In the genomic region with DNA sequence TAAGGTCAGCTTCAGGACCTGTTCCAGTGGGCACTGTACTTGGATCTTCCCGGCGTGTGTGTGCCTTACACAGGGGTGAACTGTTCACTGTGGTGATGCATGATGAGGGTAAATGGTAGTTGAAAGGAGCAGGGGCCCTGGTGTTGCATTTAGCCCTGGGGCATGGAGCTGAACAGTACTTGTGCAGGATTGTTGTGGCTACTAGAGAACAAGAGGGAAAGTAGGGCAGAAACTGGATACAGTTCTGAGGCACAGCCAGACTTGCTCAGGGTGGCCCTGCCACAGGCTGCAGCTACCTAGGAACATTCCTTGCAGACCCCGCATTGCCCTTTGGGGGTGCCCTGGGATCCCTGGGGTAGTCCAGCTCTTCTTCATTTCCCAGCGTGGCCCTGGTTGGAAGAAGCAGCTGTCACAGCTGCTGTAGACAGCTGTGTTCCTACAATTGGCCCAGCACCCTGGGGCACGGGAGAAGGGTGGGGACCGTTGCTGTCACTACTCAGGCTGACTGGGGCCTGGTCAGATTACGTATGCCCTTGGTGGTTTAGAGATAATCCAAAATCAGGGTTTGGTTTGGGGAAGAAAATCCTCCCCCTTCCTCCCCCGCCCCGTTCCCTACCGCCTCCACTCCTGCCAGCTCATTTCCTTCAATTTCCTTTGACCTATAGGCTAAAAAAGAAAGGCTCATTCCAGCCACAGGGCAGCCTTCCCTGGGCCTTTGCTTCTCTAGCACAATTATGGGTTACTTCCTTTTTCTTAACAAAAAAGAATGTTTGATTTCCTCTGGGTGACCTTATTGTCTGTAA, we compare ENCODE assay signal across 11 cellular contexts.
DNase-seq lines count a peak whose midpoint lies in the region; ATAC-seq, FAIRE-seq and TF ChIP-seq lines count a peak whose summit lies in the region.
"Had no signal": no experiment of that assay in that cellular context is flagged by ENCODE, and none has a peak within 500 bp of the region (broad histone marks: within the 10 kb centered on the region; RNA-seq: fewer than 3 reads in every experiment).

No MANE protein-coding gene starts in this region.

- H3K9me2 ChIP-seq in SK-N-SH = no peaks in the 10 kb centered on the region

- H3K36me3 ChIP-seq in SK-N-SH (replicated peaks in 1 of 2; ENCODE audit: control insufficient read depth in 1 of 2, insufficient read depth in 2 of 2, low read length in 1 of 2) (no peaks in the 10 kb centered on the region), adipocyte (ENCODE audit: control insufficient read depth, insufficient read depth, low read length, severe bottlenecking) (no peaks in the 10 kb centered on the region)

- peaks cover 7 to 13% of the 10 kb centered on the region in 2 experiments; a peak in 2 of 4 replicates for H3K4me1 ChIP-seq in SK-N-SH (ENCODE audit: control insufficient read depth in 1 of 2, insufficient read depth in 2 of 2, low read depth in 1 of 2, low read length in 1 of 2)
- H3K4me1 ChIP-seq in adipocyte (ENCODE audit: control insufficient read depth, insufficient read depth, low read length) = peaks cover 39% of the 10 kb centered on the region
- H3K4me1 ChIP-seq: testis had no signal

- CTCF ChIA-PET in SK-N-SH (lab: Yijun Ruan, JAX) = interaction anchor here (0.7 to 3.6 kb wide), 5 partner anchors 8 to 24 kb away, joined by 3 to 21 read pairs (median 5); no protein-coding TSS in a partner anchor

- WGBS in SK-N-SH (ENCODE audit: low lambda C conversion rate) = 82% methylated on average over 6 of the region's 10 CpGs

- TF ChIP-seq RAD21 in SK-N-SH (IDR thresholded peaks at IDR 0.05; ENCODE audit: low read length) = no peak

- TF ChIP-seq EP300 in SK-N-SH (IDR thresholded peaks at IDR 0.05; ENCODE audit: borderline replicate concordance in 1 of 2, low read depth in 1 of 2, low read length in 1 of 2) = no peak

- H3K9ac ChIP-seq in SK-N-SH (no peak overlapping the region), adipocyte (ENCODE audit: low read length) (no peak overlapping the region)

- peak overlapping the region; percentile 29; the same call in 1 of the 2 replicates for H2AFZ ChIP-seq in SK-N-SH (ENCODE audit: low read depth)

- peaks cover 13% of the 10 kb centered on the region for H3F3A ChIP-seq in SK-N-SH (replicated peaks; ENCODE audit: insufficient read depth)

- POLR2A ChIA-PET in SK-N-SH (lab: Yijun Ruan, JAX) = no interaction called here

- H3K9me3 ChIP-seq in SK-N-SH (no peaks in the 10 kb centered on the region), adipocyte (ENCODE audit: control insufficient read depth, low read length) (no peaks in the 10 kb centered on the region)
- H3K9me3 ChIP-seq: testis had no signal

- no peak overlapping the region for H3K4me3 ChIP-seq in SK-N-SH (ENCODE audit: low read depth in 2 of 2, low read length in 1 of 2)
- H3K4me3 ChIP-seq in adipocyte (ENCODE audit: low read length) = no peak overlapping the region
- H3K4me3 ChIP-seq: testis had no signal

- no peak for FAIRE-seq in urothelium cell line (lab: Jason Lieb, UNC)

- no peaks in the 10 kb centered on the region for H4K20me1 ChIP-seq in SK-N-SH (ENCODE audit: insufficient read depth)

- no peak overlapping the region for H3K4me2 ChIP-seq in SK-N-SH

- ATAC-seq in SK-N-SH treated with all-trans-retinoic acid at 6 μM for 48 hours (no peak), GM21529 (IDR thresholded peaks at IDR 0.05; ENCODE audit: unreplicated experiment) (no peak), GM18517 (IDR thresholded peaks at IDR 0.05; ENCODE audit: unreplicated experiment) (no peak)

- H3K27ac ChIP-seq in SK-N-SH (ENCODE audit: low read depth in 2 of 2, low read length in 1 of 2) = no peak overlapping the region
- H3K27ac ChIP-seq: testis had no signal

- H3K27me3 ChIP-seq in SK-N-SH (ENCODE audit: insufficient read depth) (no peaks in the 10 kb centered on the region), adipocyte (replicated peaks; ENCODE audit: control insufficient read depth, insufficient read depth, low read length) (no peaks in the 10 kb centered on the region)
- H3K27me3 ChIP-seq: testis had no signal

- no peak for TF ChIP-seq CTCF in SK-N-SH (IDR thresholded peaks at IDR 0.05)

- DNase-seq in SK-N-SH (no peak), adipocyte (ENCODE audit: low read depth) (peak; percentile 40), islet precursor cell (peak; percentile 87), urothelium cell line (ENCODE audit: low spot score) (peak; percentile 26), NCI-H1105 treated with DMSO at 0.1 percent for 48 hours (lab: John Stamatoyannopoulos, UW) (no peak)
- DNase-seq: ACHN, MM.1S, testis had no signal

- H3K79me2 ChIP-seq in SK-N-SH (ENCODE audit: insufficient read depth) = no peaks in the 10 kb centered on the region

TF ChIP-seq in SK-N-SH, 30 proteins besides CTCF, POLR2A, EP300 and RAD21 (continues in another document):
- TF ChIP-seq, protein P1, sequence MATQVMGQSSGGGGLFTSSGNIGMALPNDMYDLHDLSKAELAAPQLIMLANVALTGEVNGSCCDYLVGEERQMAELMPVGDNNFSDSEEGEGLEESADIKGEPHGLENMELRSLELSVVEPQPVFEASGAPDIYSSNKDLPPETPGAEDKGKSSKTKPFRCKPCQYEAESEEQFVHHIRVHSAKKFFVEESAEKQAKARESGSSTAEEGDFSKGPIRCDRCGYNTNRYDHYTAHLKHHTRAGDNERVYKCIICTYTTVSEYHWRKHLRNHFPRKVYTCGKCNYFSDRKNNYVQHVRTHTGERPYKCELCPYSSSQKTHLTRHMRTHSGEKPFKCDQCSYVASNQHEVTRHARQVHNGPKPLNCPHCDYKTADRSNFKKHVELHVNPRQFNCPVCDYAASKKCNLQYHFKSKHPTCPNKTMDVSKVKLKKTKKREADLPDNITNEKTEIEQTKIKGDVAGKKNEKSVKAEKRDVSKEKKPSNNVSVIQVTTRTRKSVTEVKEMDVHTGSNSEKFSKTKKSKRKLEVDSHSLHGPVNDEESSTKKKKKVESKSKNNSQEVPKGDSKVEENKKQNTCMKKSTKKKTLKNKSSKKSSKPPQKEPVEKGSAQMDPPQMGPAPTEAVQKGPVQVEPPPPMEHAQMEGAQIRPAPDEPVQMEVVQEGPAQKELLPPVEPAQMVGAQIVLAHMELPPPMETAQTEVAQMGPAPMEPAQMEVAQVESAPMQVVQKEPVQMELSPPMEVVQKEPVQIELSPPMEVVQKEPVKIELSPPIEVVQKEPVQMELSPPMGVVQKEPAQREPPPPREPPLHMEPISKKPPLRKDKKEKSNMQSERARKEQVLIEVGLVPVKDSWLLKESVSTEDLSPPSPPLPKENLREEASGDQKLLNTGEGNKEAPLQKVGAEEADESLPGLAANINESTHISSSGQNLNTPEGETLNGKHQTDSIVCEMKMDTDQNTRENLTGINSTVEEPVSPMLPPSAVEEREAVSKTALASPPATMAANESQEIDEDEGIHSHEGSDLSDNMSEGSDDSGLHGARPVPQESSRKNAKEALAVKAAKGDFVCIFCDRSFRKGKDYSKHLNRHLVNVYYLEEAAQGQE (IDR thresholded peaks at IDR 0.05; ENCODE audit: low read depth, low read length) = no peak
- TF ChIP-seq SIN3A (IDR thresholded peaks at IDR 0.05; ENCODE audit: borderline replicate concordance, low read depth, low read length) (no peak), NFIC (IDR thresholded peaks at IDR 0.05; ENCODE audit: borderline replicate concordance) (no peak), FOXJ3 (CRISPR knock-in tag; IDR thresholded peaks at IDR 0.05) (no peak), TAF1 (IDR thresholded peaks at IDR 0.05; ENCODE audit: borderline replicate concordance, low read depth, low read length) (no peak), EZH2phosphoT487 (IDR thresholded peaks at IDR 0.05; ENCODE audit: borderline replicate concordance, low read depth) (no peak), POLR2AphosphoS5 (IDR thresholded peaks at IDR 0.05; ENCODE audit: low read depth, low read length) (no peak), MEF2A (IDR thresholded peaks at IDR 0.05; ENCODE audit: borderline replicate concordance, low read depth) (no peak), ELF1 (IDR thresholded peaks at IDR 0.05) (no peak)

TF ChIP-seq in SK-N-SH treated with all-trans-retinoic acid at 6 μM for 48 hours, 23 proteins besides CTCF, POLR2A, EP300 and RAD21:
- TF ChIP-seq OSR1 (CRISPR knock-in tag; IDR thresholded peaks at IDR 0.05) (no peak), TCF4 (CRISPR knock-in tag; IDR thresholded peaks at IDR 0.05; ENCODE audit: borderline replicate concordance) (no peak)

Comparison
In these comparisons a context has a peak if more than half of its experiments do, and no peak if none do; other contexts are left out.
1. DNase-seq: peak in adipocyte (single experiment), islet precursor cell (single experiment) and urothelium cell line (single experiment); none in SK-N-SH (single experiment) and NCI-H1105 treated with DMSO at 0.1 percent for 48 hours (single experiment).